31 cellular contexts compared by ENCODE assay signal in genomic region chr14:19993438-19993837, GRCh38. TPM values are rescaled to one million over a fixed set of nuclear protein-coding genes. Genes with fewer than 3 reads are reported as not detected.
"Had no signal": no experiment of that assay in that cellular context is flagged by ENCODE, and none has a peak within 500 bp of the region (broad histone marks: within the 10 kb centered on the region; RNA-seq: fewer than 3 reads in every experiment).

No MANE protein-coding gene starts in this region.

- H3K27me3 ChIP-seq: stomach, suprapubic skin, testis, thyroid gland, tibial artery, tibial nerve, transverse colon, upper lobe of left lung, upper lobe of right lung, uterus, vagina had no signal

- H3K9me3 ChIP-seq: suprapubic skin, testis, thoracic aorta, thyroid gland, tibial artery, tibial nerve, transverse colon, upper lobe of left lung, upper lobe of right lung, uterus, vagina had no signal

- H3K4me3 ChIP-seq: stomach, suprapubic skin, testis, thoracic aorta, thyroid gland, tibial artery, tibial nerve, transverse colon, upper lobe of left lung, upper lobe of right lung, uterus, vagina had no signal

- DNase-seq: stimulated activated CD4-positive, alpha-beta T cell treated with anti-CD3 and anti-CD28 coated beads, Interleukin-2, amount 100 ng/mL, for 48 hours; stimulated activated CD4-positive, alpha-beta T cell treated with anti-CD3 and anti-CD28 coated beads, Interleukin-4, amount 100 ng/mL, for 1 hour; stimulated activated CD4-positive, alpha-beta T cell treated with anti-CD3 and anti-CD28 coated beads, Interleukin-4, amount 100 ng/mL, for 24 hours; stimulated activated CD4-positive, alpha-beta T cell treated with anti-CD3 and anti-CD28 coated beads, Interleukin-4, amount 100 ng/mL, for 4 hours; stimulated activated CD8-positive, alpha-beta memory T cell treated with anti-CD3 and anti-CD28 coated beads, Interleukin-4, amount 100 ng/mL, for 48 hours; stimulated activated naive B cell treated with anti-CD40 and anti-IgM and Interleukin-4, amounts not matched to agents 10 μg/mL and 1 μg/mL and 100 μg/mL, for 72 hours; stimulated activated naive CD4-positive, alpha-beta T cell; stimulated activated naive CD4-positive, alpha-beta T cell treated with Interleukin-2 at 50 U/mL for 16 hours; stimulated activated naive CD8-positive, alpha-beta T cell treated with anti-CD3 and anti-CD28 coated beads, Interleukin-15, amount 100 ng/mL, for 72 hours; stimulated activated naive CD8-positive, alpha-beta T cell treated with anti-CD3 and anti-CD28 coated beads, Interleukin-15, Interleukin-2, amounts not matched to agents 100 U/mL and 50 U/mL, for 24 hours; stomach; substantia nigra; testis; thyroid gland; tibial artery; transverse colon; trophoblast cell; upper lobe of left lung; upper lobe of right lung; uterus had no signal

- H3K27ac ChIP-seq: stomach, suprapubic skin, testis, thoracic aorta, thyroid gland, tibial artery, tibial nerve, transverse colon, upper lobe of left lung, upper lobe of right lung, uterus, vagina had no signal

- H3K36me3 ChIP-seq: stomach, suprapubic skin, thoracic aorta, thyroid gland, tibial artery, tibial nerve, transverse colon, upper lobe of left lung, upper lobe of right lung, uterus, vagina had no signal

- H3K4me1 ChIP-seq: stomach, suprapubic skin, testis, thyroid gland, tibial artery, tibial nerve, transverse colon, upper lobe of left lung, upper lobe of right lung, uterus, vagina had no signal

- ATAC-seq: stimulated activated effector memory CD8-positive, alpha-beta T cell treated with anti-CD3 and anti-CD28 coated beads, Interleukin-12 subunit alpha, Interleukin-12 subunit beta, amount 100 ng/mL, for 72 hours; stimulated activated memory B cell treated with anti-CD40 and anti-IgM and Interleukin-4, amounts not matched to agents 10 μg/mL and 1 μg/mL and 100 μg/mL, for 72 hours; stimulated activated naive B cell treated with anti-CD40 and anti-IgM and Interleukin-4, amounts not matched to agents 10 μg/mL and 1 μg/mL and 100 μg/mL, for 72 hours; stimulated activated naive CD8-positive, alpha-beta T cell treated with anti-CD3 and anti-CD28 coated beads, Interleukin-15, amount 100 ng/mL, for 72 hours; stimulated activated naive CD8-positive, alpha-beta T cell treated with anti-CD3 and anti-CD28 coated beads, Interleukin-15, Interleukin-2, amounts not matched to agents 100 U/mL and 50 U/mL, for 24 hours; upper lobe of right lung had no signal

RNA-seq across cellular contexts. Expression of gene OR4Q2, which starts 8.5 kb away (rescaled TPM):
- total RNA-seq: stomach, subcutaneous adipose tissue, suprapubic skin, temporal lobe, testis, thoracic aorta, thyroid gland, tibial nerve, transverse colon, upper lobe of left lung, upper lobe of right lung, ureter, urinary bladder, uterus, vagina had no signal
- polyA plus RNA-seq: stomach, thymus, urinary bladder had no signal

RNA-seq across cellular contexts. Expression of gene OR4K15, which starts 18.0 kb away (rescaled TPM):
- total RNA-seq: stomach, subcutaneous adipose tissue, suprapubic skin, temporal lobe, thoracic aorta, thyroid gland, tibial nerve, transverse colon, upper lobe of left lung, upper lobe of right lung, ureter, urinary bladder, uterus, vagina had no signal
- polyA plus RNA-seq: stomach, thymus, urinary bladder had no signal

RNA-seq across cellular contexts. Expression of gene OR4K14, which starts 25.7 kb away (rescaled TPM):
- total RNA-seq: stomach, subcutaneous adipose tissue, suprapubic skin, temporal lobe, thoracic aorta, thyroid gland, tibial nerve, transverse colon, upper lobe of left lung, upper lobe of right lung, ureter, urinary bladder, uterus, vagina had no signal
- polyA plus RNA-seq: stomach, thymus, urinary bladder had no signal

RNA-seq across cellular contexts. Expression of gene OR4K13, which starts 42.4 kb away (rescaled TPM):
- total RNA-seq: stomach, subcutaneous adipose tissue, suprapubic skin, temporal lobe, thoracic aorta, thyroid gland, tibial nerve, transverse colon, upper lobe of left lung, upper lobe of right lung, ureter, urinary bladder, uterus, vagina had no signal
- polyA plus RNA-seq: stomach, thymus, urinary bladder had no signal
